Comparison of ENCODE assay signal across 1 cellular context in the genomic region with DNA sequence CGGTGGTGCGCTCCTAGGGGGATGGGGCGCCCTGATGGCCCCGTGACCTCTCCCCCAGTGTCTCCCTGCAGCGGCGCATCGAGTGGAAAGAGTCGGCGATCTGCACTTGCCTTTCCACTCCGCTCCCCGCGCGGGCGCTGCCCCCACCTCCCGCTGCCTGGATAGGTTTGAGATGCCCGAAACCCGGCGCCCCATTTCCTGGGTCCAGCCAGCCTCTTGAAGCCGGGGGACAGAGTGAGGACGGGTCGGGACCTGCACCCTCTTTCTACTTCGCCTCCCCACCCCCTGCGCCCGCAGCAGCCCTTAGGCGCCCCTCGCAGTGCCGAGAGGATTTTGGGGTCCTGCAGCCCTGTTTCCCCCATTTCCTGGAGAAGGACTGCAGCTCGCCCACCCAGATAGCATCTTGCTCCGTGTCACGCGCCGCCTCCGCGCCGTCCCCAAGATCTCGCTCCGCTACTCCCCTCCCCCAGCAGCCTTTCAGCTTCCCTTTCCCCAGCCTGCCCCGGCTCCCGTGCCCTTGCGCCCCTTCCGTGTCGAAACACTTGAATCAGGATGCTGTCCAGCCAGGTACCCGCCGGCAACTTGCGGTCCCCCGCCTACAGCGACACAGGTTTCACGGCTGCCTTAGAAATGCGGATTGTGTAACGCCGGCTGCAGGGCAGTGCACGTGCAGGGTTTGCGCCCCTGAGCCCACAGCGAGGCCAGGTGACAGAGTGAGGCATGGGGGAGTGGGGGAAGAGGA.
TF ChIP-seq lines count a peak whose summit lies in the region.

No MANE protein-coding gene starts in this region.

TF ChIP-seq in K562, 482 proteins besides CTCF, POLR2A, EP300 and RAD21 (continued from another document):
- TF ChIP-seq, protein P1, sequence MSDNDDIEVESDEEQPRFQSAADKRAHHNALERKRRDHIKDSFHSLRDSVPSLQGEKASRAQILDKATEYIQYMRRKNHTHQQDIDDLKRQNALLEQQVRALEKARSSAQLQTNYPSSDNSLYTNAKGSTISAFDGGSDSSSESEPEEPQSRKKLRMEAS (CRISPR knock-in tag; IDR thresholded peaks at IDR 0.05): peak; percentile 49; the same call in 1 of the 2 replicates
- TF ChIP-seq GTF2F1 (IDR thresholded peaks at IDR 0.05; ENCODE audit: low read depth, low read length) (no peak), ZNF263 (CRISPR knock-in tag; IDR thresholded peaks at IDR 0.05; ENCODE audit: borderline replicate concordance) (no peak), RHOXF2B (CRISPR knock-in tag; conservative IDR thresholded peaks at IDR 0.05) (no peak), CBX8 (IDR thresholded peaks at IDR 0.05; ENCODE audit: borderline replicate concordance, extremely low read depth, low read depth, low read length, poor library complexity, severe bottlenecking) (no peak), MIER1 (IDR thresholded peaks at IDR 0.05; ENCODE audit: low read depth) (no peak), SMARCE1 (IDR thresholded peaks at IDR 0.05) (no peak), RBFOX2 (IDR thresholded peaks at IDR 0.05; ENCODE audit: low read depth, low read length) (peak; percentile 37; the same call in 1 of the 2 replicates), ZBTB1 (CRISPR knock-in tag; IDR thresholded peaks at IDR 0.05; ENCODE audit: borderline replicate concordance, low read depth) (no peak), ZC3H4 (CRISPR knock-in tag; IDR thresholded peaks at IDR 0.05; ENCODE audit: borderline replicate concordance) (no peak), TGIF2 (CRISPR knock-in tag; IDR thresholded peaks at IDR 0.05) (no peak), RBBP5 (IDR thresholded peaks at IDR 0.05; ENCODE audit: borderline replicate concordance, insufficient read depth, low read length, poor library complexity, severe bottlenecking) (peak; percentile 45), MCM3 (IDR thresholded peaks at IDR 0.05) (no peak), FOXK2 (conservative IDR thresholded peaks at IDR 0.05 in 1 of 2, IDR thresholded peaks at IDR 0.05 in 1 of 2; ENCODE audit: low read depth in 2 of 2) (no peak), MAZ (CRISPR knock-in tag; conservative IDR thresholded peaks at IDR 0.05 in 1 of 2, IDR thresholded peaks at IDR 0.05 in 1 of 2) (0 out of 4 replicates have a peak, but pooled peaks have one; percentile 6 to 40), L3MBTL2 (IDR thresholded peaks at IDR 0.05) (peak; percentile 41), ETV6 (IDR thresholded peaks at IDR 0.05; ENCODE audit: borderline replicate concordance in 1 of 2, low read depth in 2 of 2, low read length in 1 of 2) (no peak), ETV6 (CRISPR knock-in tag; IDR thresholded peaks at IDR 0.05; ENCODE audit: borderline replicate concordance) (no peak), CC2D1A (IDR thresholded peaks at IDR 0.05) (no peak), SMAD1 (IDR thresholded peaks at IDR 0.05; ENCODE audit: low read depth, low read length, partially characterized antibody) (no peak), PCBP1 (IDR thresholded peaks at IDR 0.05; ENCODE audit: low read depth, low read length, poor library complexity, severe bottlenecking) (peak; percentile 74), EGR1 (conservative IDR thresholded peaks at IDR 0.05) (0 out of 2 replicates have a peak, but pooled peaks have one; percentile 5), NR2C1 (IDR thresholded peaks at IDR 0.05) (no peak), NR2C1 (tag; IDR thresholded peaks at IDR 0.05) (no peak), NFIX (CRISPR knock-in tag; IDR thresholded peaks at IDR 0.05; ENCODE audit: low read depth) (no peak)
- TF ChIP-seq, protein P2, sequence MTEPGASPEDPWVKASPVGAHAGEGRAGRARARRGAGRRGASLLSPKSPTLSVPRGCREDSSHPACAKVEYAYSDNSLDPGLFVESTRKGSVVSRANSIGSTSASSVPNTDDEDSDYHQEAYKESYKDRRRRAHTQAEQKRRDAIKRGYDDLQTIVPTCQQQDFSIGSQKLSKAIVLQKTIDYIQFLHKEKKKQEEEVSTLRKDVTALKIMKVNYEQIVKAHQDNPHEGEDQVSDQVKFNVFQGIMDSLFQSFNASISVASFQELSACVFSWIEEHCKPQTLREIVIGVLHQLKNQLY (CRISPR knock-in tag; conservative IDR thresholded peaks at IDR 0.05): no peak
- TF ChIP-seq, protein P3, sequence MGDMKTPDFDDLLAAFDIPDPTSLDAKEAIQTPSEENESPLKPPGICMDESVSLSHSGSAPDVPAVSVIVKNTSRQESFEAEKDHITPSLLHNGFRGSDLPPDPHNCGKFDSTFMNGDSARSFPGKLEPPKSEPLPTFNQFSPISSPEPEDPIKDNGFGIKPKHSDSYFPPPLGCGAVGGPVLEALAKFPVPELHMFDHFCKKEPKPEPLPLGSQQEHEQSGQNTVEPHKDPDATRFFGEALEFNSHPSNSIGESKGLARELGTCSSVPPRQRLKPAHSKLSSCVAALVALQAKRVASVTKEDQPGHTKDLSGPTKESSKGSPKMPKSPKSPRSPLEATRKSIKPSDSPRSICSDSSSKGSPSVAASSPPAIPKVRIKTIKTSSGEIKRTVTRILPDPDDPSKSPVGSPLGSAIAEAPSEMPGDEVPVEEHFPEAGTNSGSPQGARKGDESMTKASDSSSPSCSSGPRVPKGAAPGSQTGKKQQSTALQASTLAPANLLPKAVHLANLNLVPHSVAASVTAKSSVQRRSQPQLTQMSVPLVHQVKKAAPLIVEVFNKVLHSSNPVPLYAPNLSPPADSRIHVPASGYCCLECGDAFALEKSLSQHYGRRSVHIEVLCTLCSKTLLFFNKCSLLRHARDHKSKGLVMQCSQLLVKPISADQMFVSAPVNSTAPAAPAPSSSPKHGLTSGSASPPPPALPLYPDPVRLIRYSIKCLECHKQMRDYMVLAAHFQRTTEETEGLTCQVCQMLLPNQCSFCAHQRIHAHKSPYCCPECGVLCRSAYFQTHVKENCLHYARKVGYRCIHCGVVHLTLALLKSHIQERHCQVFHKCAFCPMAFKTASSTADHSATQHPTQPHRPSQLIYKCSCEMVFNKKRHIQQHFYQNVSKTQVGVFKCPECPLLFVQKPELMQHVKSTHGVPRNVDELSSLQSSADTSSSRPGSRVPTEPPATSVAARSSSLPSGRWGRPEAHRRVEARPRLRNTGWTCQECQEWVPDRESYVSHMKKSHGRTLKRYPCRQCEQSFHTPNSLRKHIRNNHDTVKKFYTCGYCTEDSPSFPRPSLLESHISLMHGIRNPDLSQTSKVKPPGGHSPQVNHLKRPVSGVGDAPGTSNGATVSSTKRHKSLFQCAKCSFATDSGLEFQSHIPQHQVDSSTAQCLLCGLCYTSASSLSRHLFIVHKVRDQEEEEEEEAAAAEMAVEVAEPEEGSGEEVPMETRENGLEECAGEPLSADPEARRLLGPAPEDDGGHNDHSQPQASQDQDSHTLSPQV (IDR thresholded peaks at IDR 0.05): no peak
- TF ChIP-seq, protein P4, sequence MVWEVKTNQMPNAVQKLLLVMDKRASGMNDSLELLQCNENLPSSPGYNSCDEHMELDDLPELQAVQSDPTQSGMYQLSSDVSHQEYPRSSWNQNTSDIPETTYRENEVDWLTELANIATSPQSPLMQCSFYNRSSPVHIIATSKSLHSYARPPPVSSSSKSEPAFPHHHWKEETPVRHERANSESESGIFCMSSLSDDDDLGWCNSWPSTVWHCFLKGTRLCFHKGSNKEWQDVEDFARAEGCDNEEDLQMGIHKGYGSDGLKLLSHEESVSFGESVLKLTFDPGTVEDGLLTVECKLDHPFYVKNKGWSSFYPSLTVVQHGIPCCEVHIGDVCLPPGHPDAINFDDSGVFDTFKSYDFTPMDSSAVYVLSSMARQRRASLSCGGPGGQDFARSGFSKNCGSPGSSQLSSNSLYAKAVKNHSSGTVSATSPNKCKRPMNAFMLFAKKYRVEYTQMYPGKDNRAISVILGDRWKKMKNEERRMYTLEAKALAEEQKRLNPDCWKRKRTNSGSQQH (CRISPR knock-in tag; IDR thresholded peaks at IDR 0.05): no peak
- TF ChIP-seq, protein P5, sequence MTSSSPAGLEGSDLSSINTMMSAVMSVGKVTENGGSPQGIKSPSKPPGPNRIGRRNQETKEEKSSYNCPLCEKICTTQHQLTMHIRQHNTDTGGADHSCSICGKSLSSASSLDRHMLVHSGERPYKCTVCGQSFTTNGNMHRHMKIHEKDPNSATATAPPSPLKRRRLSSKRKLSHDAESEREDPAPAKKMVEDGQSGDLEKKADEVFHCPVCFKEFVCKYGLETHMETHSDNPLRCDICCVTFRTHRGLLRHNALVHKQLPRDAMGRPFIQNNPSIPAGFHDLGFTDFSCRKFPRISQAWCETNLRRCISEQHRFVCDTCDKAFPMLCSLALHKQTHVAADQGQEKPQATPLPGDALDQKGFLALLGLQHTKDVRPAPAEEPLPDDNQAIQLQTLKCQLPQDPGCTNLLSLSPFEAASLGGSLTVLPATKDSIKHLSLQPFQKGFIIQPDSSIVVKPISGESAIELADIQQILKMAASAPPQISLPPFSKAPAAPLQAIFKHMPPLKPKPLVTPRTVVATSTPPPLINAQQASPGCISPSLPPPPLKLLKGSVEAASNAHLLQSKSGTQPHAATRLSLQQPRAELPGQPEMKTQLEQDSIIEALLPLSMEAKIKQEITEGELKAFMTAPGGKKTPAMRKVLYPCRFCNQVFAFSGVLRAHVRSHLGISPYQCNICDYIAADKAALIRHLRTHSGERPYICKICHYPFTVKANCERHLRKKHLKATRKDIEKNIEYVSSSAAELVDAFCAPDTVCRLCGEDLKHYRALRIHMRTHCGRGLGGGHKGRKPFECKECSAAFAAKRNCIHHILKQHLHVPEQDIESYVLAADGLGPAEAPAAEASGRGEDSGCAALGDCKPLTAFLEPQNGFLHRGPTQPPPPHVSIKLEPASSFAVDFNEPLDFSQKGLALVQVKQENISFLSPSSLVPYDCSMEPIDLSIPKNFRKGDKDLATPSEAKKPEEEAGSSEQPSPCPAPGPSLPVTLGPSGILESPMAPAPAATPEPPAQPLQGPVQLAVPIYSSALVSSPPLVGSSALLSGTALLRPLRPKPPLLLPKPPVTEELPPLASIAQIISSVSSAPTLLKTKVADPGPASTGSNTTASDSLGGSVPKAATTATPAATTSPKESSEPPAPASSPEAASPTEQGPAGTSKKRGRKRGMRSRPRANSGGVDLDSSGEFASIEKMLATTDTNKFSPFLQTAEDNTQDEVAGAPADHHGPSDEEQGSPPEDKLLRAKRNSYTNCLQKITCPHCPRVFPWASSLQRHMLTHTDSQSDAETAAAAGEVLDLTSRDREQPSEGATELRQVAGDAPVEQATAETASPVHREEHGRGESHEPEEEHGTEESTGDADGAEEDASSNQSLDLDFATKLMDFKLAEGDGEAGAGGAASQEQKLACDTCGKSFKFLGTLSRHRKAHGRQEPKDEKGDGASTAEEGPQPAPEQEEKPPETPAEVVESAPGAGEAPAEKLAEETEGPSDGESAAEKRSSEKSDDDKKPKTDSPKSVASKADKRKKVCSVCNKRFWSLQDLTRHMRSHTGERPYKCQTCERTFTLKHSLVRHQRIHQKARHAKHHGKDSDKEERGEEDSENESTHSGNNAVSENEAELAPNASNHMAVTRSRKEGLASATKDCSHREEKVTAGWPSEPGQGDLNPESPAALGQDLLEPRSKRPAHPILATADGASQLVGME (CRISPR knock-in tag; IDR thresholded peaks at IDR 0.05): 0 out of 2 replicates have a peak, but pooled peaks have one; percentile 40
- TF ChIP-seq, protein P6, sequence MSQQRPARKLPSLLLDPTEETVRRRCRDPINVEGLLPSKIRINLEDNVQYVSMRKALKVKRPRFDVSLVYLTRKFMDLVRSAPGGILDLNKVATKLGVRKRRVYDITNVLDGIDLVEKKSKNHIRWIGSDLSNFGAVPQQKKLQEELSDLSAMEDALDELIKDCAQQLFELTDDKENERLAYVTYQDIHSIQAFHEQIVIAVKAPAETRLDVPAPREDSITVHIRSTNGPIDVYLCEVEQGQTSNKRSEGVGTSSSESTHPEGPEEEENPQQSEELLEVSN (IDR thresholded peaks at IDR 0.05; ENCODE audit: borderline replicate concordance in 1 of 2, extremely low read depth in 1 of 2, insufficient read depth in 1 of 2, insufficient read length in 1 of 2, low read depth in 1 of 2, low read length in 1 of 2, poor library complexity in 1 of 2, severe bottlenecking in 1 of 2): peak in 1 of 2 experiments; percentile 42
- TF ChIP-seq, protein P7, sequence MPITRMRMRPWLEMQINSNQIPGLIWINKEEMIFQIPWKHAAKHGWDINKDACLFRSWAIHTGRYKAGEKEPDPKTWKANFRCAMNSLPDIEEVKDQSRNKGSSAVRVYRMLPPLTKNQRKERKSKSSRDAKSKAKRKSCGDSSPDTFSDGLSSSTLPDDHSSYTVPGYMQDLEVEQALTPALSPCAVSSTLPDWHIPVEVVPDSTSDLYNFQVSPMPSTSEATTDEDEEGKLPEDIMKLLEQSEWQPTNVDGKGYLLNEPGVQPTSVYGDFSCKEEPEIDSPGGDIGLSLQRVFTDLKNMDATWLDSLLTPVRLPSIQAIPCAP (CRISPR knock-in tag; IDR thresholded peaks at IDR 0.05; ENCODE audit: borderline replicate concordance): no peak
- TF ChIP-seq, protein P8, sequence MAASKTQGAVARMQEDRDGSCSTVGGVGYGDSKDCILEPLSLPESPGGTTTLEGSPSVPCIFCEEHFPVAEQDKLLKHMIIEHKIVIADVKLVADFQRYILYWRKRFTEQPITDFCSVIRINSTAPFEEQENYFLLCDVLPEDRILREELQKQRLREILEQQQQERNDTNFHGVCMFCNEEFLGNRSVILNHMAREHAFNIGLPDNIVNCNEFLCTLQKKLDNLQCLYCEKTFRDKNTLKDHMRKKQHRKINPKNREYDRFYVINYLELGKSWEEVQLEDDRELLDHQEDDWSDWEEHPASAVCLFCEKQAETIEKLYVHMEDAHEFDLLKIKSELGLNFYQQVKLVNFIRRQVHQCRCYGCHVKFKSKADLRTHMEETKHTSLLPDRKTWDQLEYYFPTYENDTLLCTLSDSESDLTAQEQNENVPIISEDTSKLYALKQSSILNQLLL (CRISPR knock-in tag; IDR thresholded peaks at IDR 0.05; ENCODE audit: borderline replicate concordance): no peak
- TF ChIP-seq, protein P9, sequence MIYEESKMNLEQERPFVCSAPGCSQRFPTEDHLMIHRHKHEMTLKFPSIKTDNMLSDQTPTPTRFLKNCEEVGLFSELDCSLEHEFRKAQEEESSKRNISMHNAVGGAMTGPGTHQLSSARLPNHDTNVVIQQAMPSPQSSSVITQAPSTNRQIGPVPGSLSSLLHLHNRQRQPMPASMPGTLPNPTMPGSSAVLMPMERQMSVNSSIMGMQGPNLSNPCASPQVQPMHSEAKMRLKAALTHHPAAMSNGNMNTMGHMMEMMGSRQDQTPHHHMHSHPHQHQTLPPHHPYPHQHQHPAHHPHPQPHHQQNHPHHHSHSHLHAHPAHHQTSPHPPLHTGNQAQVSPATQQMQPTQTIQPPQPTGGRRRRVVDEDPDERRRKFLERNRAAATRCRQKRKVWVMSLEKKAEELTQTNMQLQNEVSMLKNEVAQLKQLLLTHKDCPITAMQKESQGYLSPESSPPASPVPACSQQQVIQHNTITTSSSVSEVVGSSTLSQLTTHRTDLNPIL (CRISPR knock-in tag; IDR thresholded peaks at IDR 0.05): no peak
TF ChIP-seq in K562: peak in this region for 27.
